ENCODE assay signal across 15 cellular contexts in the genomic region with DNA sequence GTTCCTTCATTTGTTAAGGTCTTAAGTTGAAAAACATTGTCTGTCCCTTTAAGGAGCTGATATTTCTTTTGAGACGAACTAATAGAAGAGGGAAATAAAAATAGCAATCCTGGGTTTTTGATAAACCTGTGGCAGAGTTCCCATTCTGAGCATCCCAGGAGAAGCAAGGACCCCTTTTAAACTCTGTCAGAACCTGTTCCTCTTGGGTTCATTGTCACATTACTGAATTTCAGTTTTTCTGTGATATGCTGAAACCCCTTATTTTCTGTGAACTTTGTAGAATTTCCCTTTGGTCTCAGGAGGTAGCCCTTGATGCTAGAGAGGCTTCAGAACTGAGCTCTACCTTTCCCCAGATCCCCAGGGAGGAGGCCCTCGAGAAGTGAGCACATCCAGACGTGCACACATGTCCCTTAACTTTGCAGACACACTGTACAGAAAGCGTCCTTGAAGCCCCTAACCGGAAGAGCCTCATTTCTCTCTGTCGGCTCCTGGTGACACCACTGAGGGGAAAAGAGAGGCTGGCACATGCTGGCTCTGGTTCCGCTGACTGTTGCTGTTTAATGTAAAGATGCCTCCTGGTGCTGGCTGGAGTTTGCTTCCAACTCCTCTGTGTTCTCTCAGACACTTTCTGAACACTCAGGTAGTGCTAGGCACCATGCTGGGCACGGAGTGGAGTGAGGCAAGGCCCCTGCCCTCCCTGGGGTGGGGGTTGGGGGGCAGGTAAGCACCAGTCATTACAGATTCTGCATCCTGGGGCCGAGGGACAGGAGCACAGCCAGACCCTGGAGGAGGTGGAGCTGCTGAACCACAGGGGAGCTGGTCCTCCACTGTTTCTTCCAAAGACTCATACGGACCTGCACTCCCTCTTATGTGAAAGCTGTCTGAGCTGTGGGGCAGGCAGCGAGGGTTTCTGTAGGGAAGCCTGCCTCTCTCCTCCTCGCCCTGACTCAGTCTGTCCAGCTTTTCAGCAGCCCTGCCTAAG.
"Had no signal": no experiment of that assay in that cellular context is flagged by ENCODE, and none has a peak within 500 bp of the region (broad histone marks: within the 10 kb centered on the region; RNA-seq: fewer than 3 reads in every experiment).

No MANE protein-coding gene starts in this region.

- H3K9me3 Mint-ChIP-seq: activated T-helper 17 cell treated with anti-CD3 and anti-CD28 coated beads, Interleukin-2, amount 50 U/mL, for 72 hours; stimulated activated naive CD8-positive, alpha-beta T cell treated with anti-CD3 and anti-CD28 coated beads, Interleukin-15, Interleukin-2, amounts not matched to agents 100 ng/mL and 50 ng/mL, for 24 hours had no signal

- H3K36me3 ChIP-seq: prostate gland, suprapubic skin had no signal

- H3K4me3 ChIP-seq: cardiac muscle cell, dorsolateral prefrontal cortex, lung, prostate gland, suprapubic skin had no signal

- ATAC-seq: activated CD4-positive, CD25-positive, alpha-beta regulatory T cell treated with anti-CD3 and anti-CD28 coated beads, Interleukin-2, amount 50 U/mL, for 24 hours; activated T-helper 17 cell treated with anti-CD3 and anti-CD28 coated beads, Interleukin-2, amount 50 U/mL, for 72 hours; right cardiac atrium had no signal

- H3K27ac Mint-ChIP-seq: activated T-helper 17 cell treated with anti-CD3 and anti-CD28 coated beads, Interleukin-2, amount 50 U/mL, for 72 hours; stimulated activated naive CD8-positive, alpha-beta T cell treated with anti-CD3 and anti-CD28 coated beads, Interleukin-15, Interleukin-2, amounts not matched to agents 100 ng/mL and 50 ng/mL, for 24 hours had no signal

- H3K9me3 ChIP-seq: prostate gland, suprapubic skin had no signal

- H3K27me3 ChIP-seq: cardiac muscle cell, dorsolateral prefrontal cortex, suprapubic skin had no signal

- FAIRE-seq: endometrium, small intestine had no signal

- DNase-seq: activated naive CD4-positive, alpha-beta T cell treated with Interleukin-2 at 50 U/mL for 16 hours; dorsolateral prefrontal cortex; islet precursor cell; right cardiac atrium; small intestine; stimulated activated CD4-positive, alpha-beta T cell treated with anti-CD3 and anti-CD28 coated beads, Interleukin-4, amount 100 ng/mL, for 24 hours; trophoblast cell had no signal

- H3K4me3 Mint-ChIP-seq: activated T-helper 17 cell treated with anti-CD3 and anti-CD28 coated beads, Interleukin-2, amount 50 U/mL, for 72 hours; stimulated activated naive CD8-positive, alpha-beta T cell treated with anti-CD3 and anti-CD28 coated beads, Interleukin-15, Interleukin-2, amounts not matched to agents 100 ng/mL and 50 ng/mL, for 24 hours had no signal

- H3K27ac ChIP-seq: cardiac muscle cell, dorsolateral prefrontal cortex, prostate gland, suprapubic skin had no signal
